8 cellular contexts compared by ENCODE assay signal in genomic region chr10:86711957-86712708, GRCh38. TPM values are rescaled to one million over a fixed set of nuclear protein-coding genes. Genes with fewer than 3 reads are reported as not detected.
A peak's percentile ranks its signal among the peaks of the same experiment; 100 is the strongest.
DNase-seq lines count a peak whose midpoint lies in the region; ATAC-seq, FAIRE-seq and TF ChIP-seq lines count a peak whose summit lies in the region.

No MANE protein-coding gene starts in this region.

- peak; percentile 24 for ATAC-seq in HG02610 (IDR thresholded peaks at IDR 0.05; ENCODE audit: unreplicated experiment)
- ATAC-seq in activated naive CD8-positive, alpha-beta T cell treated with anti-CD3 and anti-CD28 coated beads, Interleukin-2, amount 50 U/mL, for 24 hours: peak; percentile 11

- H3K27ac ChIP-seq in sigmoid colon: peak overlapping the region; percentile 93 to 99 (median 96)

- no peaks in the 10 kb centered on the region for H3K27me3 ChIP-seq in sigmoid colon

- peaks cover 0 to 6% (median 0%) of the 10 kb centered on the region in 4 donors for H3K36me3 ChIP-seq in sigmoid colon

- no peaks in the 10 kb centered on the region for H3K36me3 Mint-ChIP-seq in activated naive CD8-positive, alpha-beta T cell treated with anti-CD3 and anti-CD28 coated beads, Interleukin-2, amount 50 U/mL, for 24 hours (ENCODE audit: low read depth)

- peak overlapping the region; percentile 88 for H3K27ac Mint-ChIP-seq in activated naive CD8-positive, alpha-beta T cell treated with anti-CD3 and anti-CD28 coated beads, Interleukin-2, amount 50 U/mL, for 24 hours

- peaks cover 12% of the 10 kb centered on the region for H3K4me1 Mint-ChIP-seq in activated naive CD8-positive, alpha-beta T cell treated with anti-CD3 and anti-CD28 coated beads, Interleukin-2, amount 50 U/mL, for 24 hours

- H3K4me1 ChIP-seq in sigmoid colon: peaks cover 0 to 32% (median 22%) of the 10 kb centered on the region in 4 donors

- H3K9me3 Mint-ChIP-seq in activated naive CD8-positive, alpha-beta T cell treated with anti-CD3 and anti-CD28 coated beads, Interleukin-2, amount 50 U/mL, for 24 hours: no peaks in the 10 kb centered on the region

- FAIRE-seq in GM12891 (lab: Jason Lieb, UNC): peak; percentile 89

- peak; percentile 79 for DNase-seq in AG08396 (ENCODE audit: low spot score)
- peak; percentile 78 for DNase-seq in GM12891 (ENCODE audit: insufficient read length, low spot score)
- peak; percentile 78 for DNase-seq in NCI-H146 (lab: John Stamatoyannopoulos, UW)
- DNase-seq in activated naive CD8-positive, alpha-beta T cell treated with anti-CD3 and anti-CD28 coated beads, Interleukin-2, amount 50 U/mL, for 24 hours: no peak
- peak; percentile 4 to 54 for DNase-seq in hippocampal formation (lab: John Stamatoyannopoulos, UW)
- peak; percentile 80 for DNase-seq in sigmoid colon
- no peak for DNase-seq in cortex of kidney (lab: John Stamatoyannopoulos, UW)

- peak overlapping the region; percentile 84 for H3K4me3 Mint-ChIP-seq in activated naive CD8-positive, alpha-beta T cell treated with anti-CD3 and anti-CD28 coated beads, Interleukin-2, amount 50 U/mL, for 24 hours

- peak; percentile 66 for TF ChIP-seq POLR2A in GM12891 (IDR thresholded peaks at IDR 0.05; ENCODE audit: low read depth, low read length)
- TF ChIP-seq POLR2A in sigmoid colon (IDR thresholded peaks at IDR 0.05): no peak

- peak overlapping the region; percentile 45 to 82 (median 66) for H3K4me3 ChIP-seq in sigmoid colon

- no peaks in the 10 kb centered on the region for H3K27me3 Mint-ChIP-seq in activated naive CD8-positive, alpha-beta T cell treated with anti-CD3 and anti-CD28 coated beads, Interleukin-2, amount 50 U/mL, for 24 hours

- H3K9me3 ChIP-seq in sigmoid colon: no peaks in the 10 kb centered on the region

- TF ChIP-seq EP300 in sigmoid colon (IDR thresholded peaks at IDR 0.05): no peak

- intact Hi-C loops in sigmoid colon (cut with DNase I): loop anchor here (1.0 kb wide), 2 partner anchors 45 to 187 kb away; no protein-coding TSS in a partner anchor

- 15 to 16% methylated on average over 32 of the region's 32 CpGs for WGBS in sigmoid colon, 2 donors

- no peak for TF ChIP-seq CTCF in sigmoid colon (IDR thresholded peaks at IDR 0.05)

TF ChIP-seq in GM12891, 5 proteins besides CTCF, POLR2A, EP300 and RAD21:
- TF ChIP-seq POLR2AphosphoS5 (IDR thresholded peaks at IDR 0.05; ENCODE audit: low read depth, low read length) (peak; percentile 27; the same call in 1 of the 2 replicates), SPI1 (IDR thresholded peaks at IDR 0.05; ENCODE audit: low read depth, low read length) (peak; percentile 97), PAX5 (IDR thresholded peaks at IDR 0.05; ENCODE audit: insufficient read depth, low read length, severe bottlenecking) (no peak), POU2F2 (IDR thresholded peaks at IDR 0.05; ENCODE audit: low read depth, low read length) (peak; percentile 20; the same call in 1 of the 2 replicates), TAF1 (IDR thresholded peaks at IDR 0.05; ENCODE audit: low read depth, low read length) (peak; percentile 66; the same call in 1 of the 2 replicates)

RNA-seq across cellular contexts. Expression of gene LDB3, which starts 43.8 kb away (rescaled TPM):
- 0.12 TPM for polyA plus RNA-seq in GM12891 (2012; ENCODE audit: low read depth, missing spikeins)
- 10 to 100 TPM; 13.2 to 42.1 (median 22.4) TPM for total RNA-seq in sigmoid colon
- 1 to 10 TPM; 1.2 to 1.9 (median 1.8) TPM for polyA plus RNA-seq in sigmoid colon

RNA-seq across cellular contexts. Expression of gene BMPR1A, which starts 44.3 kb away (rescaled TPM):
- 10.4 TPM for polyA plus RNA-seq in GM12891 (2012; ENCODE audit: low read depth, missing spikeins)
- 100 to 1,000 TPM in 3 of 4 donors, 10 to 100 TPM in 1; 84.2 to 145 (median 120) TPM for total RNA-seq in sigmoid colon
- 10 to 100 TPM in 1 of 3 donors, 1 to 10 TPM in 2; 5.5 to 16.1 (median 7.8) TPM for polyA plus RNA-seq in sigmoid colon

RNA-seq across cellular contexts. Expression of gene OPN4, which starts 57.8 kb away (rescaled TPM):
- not detected for polyA plus RNA-seq in GM12891 (2012; ENCODE audit: low read depth, missing spikeins)
- not detected for total RNA-seq in sigmoid colon
- polyA plus RNA-seq in sigmoid colon: under 1 TPM in 1 of 3 donors, not detected in 2; 0.04 TPM

Comparison
In these comparisons a context has a peak if more than half of its experiments do, and no peak if none do; other contexts are left out.
1. DNase-seq: peak in AG08396 (single experiment), GM12891 (single experiment), NCI-H146 (single experiment), hippocampal formation (2 of 2) and sigmoid colon (single experiment); none in activated naive CD8-positive, alpha-beta T cell treated with anti-CD3 and anti-CD28 coated beads, Interleukin-2, amount 50 U/mL, for 24 hours (single experiment) and cortex of kidney (single experiment).